Comparison of ENCODE assay signal across 18 cellular contexts in the genomic region with DNA sequence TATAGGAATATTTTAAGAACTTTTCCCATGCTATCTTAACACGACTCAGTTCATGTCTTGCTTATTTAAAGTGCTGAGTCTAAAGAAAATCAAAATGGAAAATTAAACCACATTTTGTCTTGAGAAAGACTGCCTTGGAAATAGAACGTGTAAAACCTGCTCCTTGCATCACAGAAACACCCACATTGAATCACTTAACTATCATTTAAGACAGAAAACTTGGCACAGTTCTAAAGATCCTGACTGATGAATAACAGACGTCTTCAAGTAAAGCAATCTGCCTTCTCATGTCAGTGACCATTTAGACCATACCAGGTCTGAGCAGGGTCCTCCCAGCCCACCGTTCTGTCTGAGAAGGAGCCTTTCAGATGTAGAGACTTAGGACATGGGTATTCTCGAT. TPM values are rescaled to one million over a fixed set of nuclear protein-coding genes. Genes with fewer than 3 reads are reported as not detected.
DNase-seq lines count a peak whose midpoint lies in the region; ATAC-seq, FAIRE-seq and TF ChIP-seq lines count a peak whose summit lies in the region.
"Had no signal": no experiment of that assay in that cellular context is flagged by ENCODE, and none has a peak within 500 bp of the region (broad histone marks: within the 10 kb centered on the region; RNA-seq: fewer than 3 reads in every experiment).

No MANE protein-coding gene starts in this region.

- WGBS in HepG2 (ENCODE audit: low lambda C conversion rate), result 95% methylated on average over 5 of the region's 5 CpGs
- WGBS in right lobe of liver (ENCODE audit: insufficient coverage, low coverage, low lambda C conversion rate, missing lambda C conversion rate), result 69% methylated on average over 5 of the region's 5 CpGs

- dilution Hi-C loops in keratinocyte (cut with MboI; ENCODE audit: extremely low pct_ligation_motif_present, low sequenced_read_pairs), result no loop called here

- DNase-seq in HepG2 (ENCODE audit: low spot score), result no peak
- no peak for DNase-seq in right lobe of liver
- no peak for DNase-seq in chondrocyte (ENCODE audit: low spot score)
- no peak for DNase-seq in keratinocyte (ENCODE audit: low read depth, low spot score)
- DNase-seq in stimulated activated naive CD8-positive, alpha-beta T cell treated with anti-CD3 and anti-CD28 coated beads, Interleukin-15, amount 100 ng/mL, for 72 hours, result no peak
- no peak for DNase-seq in GM13977 (ENCODE audit: low spot score)
- DNase-seq in CD14-positive monocyte (ENCODE audit: low spot score), result no peak
- DNase-seq in epidermal melanocyte (ENCODE audit: insufficient read length, low spot score), result no peak
- DNase-seq: DMS53; kidney; naive thymus-derived CD4-positive, alpha-beta T cell; T-helper 17 cell had no signal

- TF ChIP-seq RAD21 in HepG2 (CRISPR knock-in tag; IDR thresholded peaks at IDR 0.05), result no peak

- no TSS peak for BruUV-seq in HepG2 (replicated peaks; lab: Mats Ljungman, UMichigan)

- POLR2A ChIA-PET in HepG2 (lab: Yijun Ruan, JAX), result no interaction called here

- intact Hi-C loops in HepG2 (cut with micrococcal nuclease; ENCODE audit: unreplicated experiment) (no loop called here), right lobe of liver (cut with DNase I) (no loop called here), CD14-positive monocyte (cut with micrococcal nuclease) (loop anchor here (10.0 kb wide), 3 partner anchors 85 to 435 kb away; no protein-coding TSS in a partner anchor)

- H3K9ac ChIP-seq in HepG2 (ENCODE audit: insufficient read depth, low read depth, low read length), result no peak overlapping the region
- H3K9ac ChIP-seq in keratinocyte (ENCODE audit: control insufficient read depth, extremely low read depth, insufficient read depth, low read length), result peak overlapping the region; percentile 62

- no peak for TF ChIP-seq CTCF in HepG2 (CRISPR knock-in tag; IDR thresholded peaks at IDR 0.05)
- TF ChIP-seq CTCF in right lobe of liver (IDR thresholded peaks at IDR 0.05), result no peak
- TF ChIP-seq CTCF in chondrocyte (IDR thresholded peaks at IDR 0.05), result no peak
- no peak for TF ChIP-seq CTCF in keratinocyte (optimal IDR thresholded peaks at IDR 0.05 in 1 of 3, IDR thresholded peaks at IDR 0.05 in 1 of 3, conservative IDR thresholded peaks at IDR 0.05 in 1 of 3; ENCODE audit: extremely low read depth in 1 of 3, insufficient read depth in 2 of 3, low read length in 3 of 3)
- no peak for TF ChIP-seq CTCF in GM13977 (IDR thresholded peaks at IDR 0.05; ENCODE audit: extremely low read depth, insufficient read depth, missing control alignments)
- no peak for TF ChIP-seq CTCF in CD14-positive monocyte (IDR thresholded peaks at IDR 0.05)

- H3K4me1 ChIP-seq in HepG2 (ENCODE audit: insufficient read depth, low read length) (peaks cover 10% of the 10 kb centered on the region), right lobe of liver (peaks cover 0 to 2% (median 0%) of the 10 kb centered on the region in 4 donors), keratinocyte (ENCODE audit: control insufficient read depth, extremely low read depth, insufficient read depth, low read length) (peaks cover 55% of the 10 kb centered on the region)

- H3K4me3 Mint-ChIP-seq in chondrocyte (ENCODE audit: unreplicated experiment), result no peak overlapping the region
- H3K4me3 Mint-ChIP-seq in stimulated activated naive CD8-positive, alpha-beta T cell treated with anti-CD3 and anti-CD28 coated beads, Interleukin-15, amount 100 ng/mL, for 72 hours, result no peak overlapping the region
- no peak overlapping the region for H3K4me3 Mint-ChIP-seq in CD14-positive monocyte
- H3K4me3 Mint-ChIP-seq: activated T-helper 17 cell treated with anti-CD3 and anti-CD28 coated beads, Interleukin-2, amount 50 U/mL, for 72 hours; naive thymus-derived CD4-positive, alpha-beta T cell; T-helper 17 cell had no signal

- H3K27ac ChIP-seq in HepG2 (ENCODE audit: extremely low read length, insufficient read depth, low read length) (no peak overlapping the region), right lobe of liver (no peak overlapping the region), keratinocyte (ENCODE audit: control insufficient read depth, insufficient read depth, low read length) (peak overlapping the region; percentile 90)
- H3K27ac ChIP-seq: cardiac muscle cell, HL-60, thoracic aorta had no signal

- H3K79me2 ChIP-seq in HepG2 (ENCODE audit: insufficient read depth, low read length) (peaks cover 60% of the 10 kb centered on the region), keratinocyte (ENCODE audit: control insufficient read depth, insufficient read depth, low read length) (peaks cover 99% of the 10 kb centered on the region)

- H3K27me3 ChIP-seq in HepG2 (ENCODE audit: control insufficient read depth in 1 of 2, insufficient read depth in 2 of 2, low read length in 2 of 2), result no peaks in the 10 kb centered on the region
- no peaks in the 10 kb centered on the region for H3K27me3 ChIP-seq in right lobe of liver
- H3K27me3 ChIP-seq in keratinocyte (ENCODE audit: control insufficient read depth, extremely low read depth, insufficient read depth, low read length), result no peaks in the 10 kb centered on the region
- H3K27me3 ChIP-seq: cardiac muscle cell had no signal

- CTCF ChIA-PET in HepG2 (lab: Yijun Ruan, JAX; ENCODE audit: low intra/inter-chr PET ratio, low total read pairs), result no interaction called here

- H3K9me3 ChIP-seq in HepG2 (ENCODE audit: low read length), result no peaks in the 10 kb centered on the region
- H3K9me3 ChIP-seq in right lobe of liver, result no peaks in the 10 kb centered on the region
- H3K9me3 ChIP-seq in keratinocyte (ENCODE audit: control insufficient read depth, low read depth, low read length), result no peaks in the 10 kb centered on the region
- H3K9me3 ChIP-seq: thoracic aorta had no signal

- no peak for ATAC-seq in HepG2
- no peak for ATAC-seq in right lobe of liver
- ATAC-seq in stimulated activated naive CD8-positive, alpha-beta T cell treated with anti-CD3 and anti-CD28 coated beads, Interleukin-15, amount 100 ng/mL, for 72 hours, result no peak
- ATAC-seq: activated T-helper 17 cell treated with anti-CD3 and anti-CD28 coated beads, Interleukin-2, amount 50 U/mL, for 72 hours; naive thymus-derived CD4-positive, alpha-beta T cell; T-helper 17 cell had no signal

- H3K9me1 ChIP-seq in keratinocyte (ENCODE audit: control insufficient read depth, extremely low read depth, insufficient read depth, low read length), result no peaks in the 10 kb centered on the region

- H3K4me1 Mint-ChIP-seq in chondrocyte (ENCODE audit: low read depth) (peaks cover 42% of the 10 kb centered on the region), CD14-positive monocyte (no peaks in the 10 kb centered on the region)
- no peaks in the 10 kb centered on the region for H3K4me1 Mint-ChIP-seq in stimulated activated naive CD8-positive, alpha-beta T cell treated with anti-CD3 and anti-CD28 coated beads, Interleukin-15, amount 100 ng/mL, for 72 hours
- H3K4me1 Mint-ChIP-seq: activated T-helper 17 cell treated with anti-CD3 and anti-CD28 coated beads, Interleukin-2, amount 50 U/mL, for 72 hours; T-helper 17 cell had no signal

- H3K27ac Mint-ChIP-seq in chondrocyte (ENCODE audit: unreplicated experiment) (peak overlapping the region; percentile 28), CD14-positive monocyte (no peak overlapping the region)
- H3K27ac Mint-ChIP-seq in stimulated activated naive CD8-positive, alpha-beta T cell treated with anti-CD3 and anti-CD28 coated beads, Interleukin-15, amount 100 ng/mL, for 72 hours, result no peak overlapping the region
- H3K27ac Mint-ChIP-seq: activated T-helper 17 cell treated with anti-CD3 and anti-CD28 coated beads, Interleukin-2, amount 50 U/mL, for 72 hours; naive thymus-derived CD4-positive, alpha-beta T cell; T-helper 17 cell had no signal

- H3K36me3 Mint-ChIP-seq in chondrocyte (ENCODE audit: low read depth) (peaks cover 12% of the 10 kb centered on the region), CD14-positive monocyte (no peaks in the 10 kb centered on the region)

- H3K4me3 ChIP-seq in HepG2 (replicated peaks in 1 of 3; ENCODE audit: insufficient read depth in 1 of 3, low read depth in 2 of 3, low read length in 3 of 3) (no peak overlapping the region), right lobe of liver (no peak overlapping the region), keratinocyte (ENCODE audit: control insufficient read depth in 2 of 3, extremely low read depth in 1 of 3, insufficient read depth in 2 of 3, low read depth in 1 of 3, low read length in 3 of 3) (peak overlapping the region in 2 of 3 experiments; percentile 40 to 47)
- H3K4me3 ChIP-seq: cardiac muscle cell, thoracic aorta had no signal

- no peak for TF ChIP-seq EP300 in HepG2 (IDR thresholded peaks at IDR 0.05; ENCODE audit: low read depth in 2 of 2, low read length in 2 of 2)
- no peak for TF ChIP-seq EP300 in HepG2 (CRISPR knock-in tag; IDR thresholded peaks at IDR 0.05; ENCODE audit: borderline replicate concordance)

- H3K4me2 ChIP-seq in HepG2 (ENCODE audit: low read depth, low read length) (no peak overlapping the region), keratinocyte (ENCODE audit: control insufficient read depth, extremely low read depth, insufficient read depth, low read depth, low read length) (peak overlapping the region; percentile 83)

- H3K36me3 ChIP-seq in HepG2 (replicated peaks in 1 of 2; ENCODE audit: control insufficient read depth in 1 of 2, insufficient read depth in 2 of 2, low read length in 2 of 2) (peaks cover 12 to 16% of the 10 kb centered on the region in 2 experiments), right lobe of liver (peaks cover 0 to 5% (median 0%) of the 10 kb centered on the region in 4 donors), keratinocyte (ENCODE audit: control insufficient read depth in 2 of 2, extremely low read depth in 1 of 2, insufficient read depth in 2 of 2, low read length in 2 of 2) (peaks cover 9 to 26% of the 10 kb centered on the region in 2 experiments)

- TF ChIP-seq POLR2A in HepG2 (IDR thresholded peaks at IDR 0.05; ENCODE audit: insufficient read depth in 1 of 2, low read depth in 2 of 2, low read length in 2 of 2) (no peak), right lobe of liver (IDR thresholded peaks at IDR 0.05) (no peak)

- peaks cover 2% of the 10 kb centered on the region for H3K9me3 Mint-ChIP-seq in chondrocyte (ENCODE audit: low read depth)
- peaks cover 0 to 8% of the 10 kb centered on the region in 2 donors for H3K9me3 Mint-ChIP-seq in stimulated activated naive CD8-positive, alpha-beta T cell treated with anti-CD3 and anti-CD28 coated beads, Interleukin-15, amount 100 ng/mL, for 72 hours
- H3K9me3 Mint-ChIP-seq in CD14-positive monocyte, result peaks cover 0 to 9% (median 5%) of the 10 kb centered on the region in 7 donors
- H3K9me3 Mint-ChIP-seq: activated T-helper 17 cell treated with anti-CD3 and anti-CD28 coated beads, Interleukin-2, amount 50 U/mL, for 72 hours had no signal

- H4K20me1 ChIP-seq in HepG2 (ENCODE audit: insufficient read depth, low read length) (peaks cover 9% of the 10 kb centered on the region; the same call in 1 of the 2 replicates), keratinocyte (ENCODE audit: control insufficient read depth, extremely low read depth, insufficient read depth, low read length) (peaks cover 5% of the 10 kb centered on the region)

- in situ Hi-C loops in HepG2 (cut with HindIII; ENCODE audit: extremely low pct_ligation_motif_present, low pct_unique_long_range_greater_than_20kb) (loop anchor here (10.0 kb wide), 1 partner anchor 395 kb away; no protein-coding TSS in a partner anchor), GM13977 (cut with MboI; ENCODE audit: low pct_unique_long_range_greater_than_20kb, low sequenced_read_pairs, unreplicated experiment) (no loop called here)

- H2AFZ ChIP-seq in HepG2 (ENCODE audit: low read length) (no peak overlapping the region), keratinocyte (ENCODE audit: control insufficient read depth, low read length) (no peak overlapping the region)

- no peaks in the 10 kb centered on the region for H3K27me3 Mint-ChIP-seq in chondrocyte (ENCODE audit: low read depth)
- H3K27me3 Mint-ChIP-seq in stimulated activated naive CD8-positive, alpha-beta T cell treated with anti-CD3 and anti-CD28 coated beads, Interleukin-15, amount 100 ng/mL, for 72 hours, result peaks cover 40% of the 10 kb centered on the region
- peaks cover 16 to 37% (median 19%) of the 10 kb centered on the region in 3 donors for H3K27me3 Mint-ChIP-seq in CD14-positive monocyte (ENCODE audit: low read depth in 3 of 3)
- H3K27me3 Mint-ChIP-seq: activated T-helper 17 cell treated with anti-CD3 and anti-CD28 coated beads, Interleukin-2, amount 50 U/mL, for 72 hours; T-helper 17 cell had no signal

- no peak for FAIRE-seq in HepG2 (lab: Jason Lieb, UNC)
- FAIRE-seq in keratinocyte (lab: Jason Lieb, UNC), result peak; percentile 91
- FAIRE-seq: frontal cortex, GM19239, kidney had no signal

RNA-seq across cellular contexts. Expression of gene PERP, which starts 7.4 kb away (rescaled TPM):
- 16.6 and 26.0 TPM in 2 replicates for total RNA-seq in HepG2 (2016; rRNA removed; fragmentation: Illumina TruSeq; extraction: Trizol)
- total RNA-seq in HepG2 (2016; cell fraction: cytosol; rRNA removed; fragmentation: Illumina TruSeq; extraction: Trizol; ENCODE audit: low read depth), result 6.4 and 7.0 TPM in 2 replicates
- 16.2 and 26.8 TPM in 2 replicates for total RNA-seq in HepG2 (2016; cell fraction: insoluble cytoplasmic fraction; rRNA removed; fragmentation: Illumina TruSeq; extraction: Trizol)
- total RNA-seq in HepG2 (2016; cell fraction: membrane; rRNA removed; fragmentation: Illumina TruSeq; extraction: Trizol), result 17.6 and 19.2 TPM in 2 replicates
- total RNA-seq in HepG2 (2016; cell fraction: nucleus; rRNA removed; fragmentation: Illumina TruSeq; extraction: Trizol), result 22.4 and 25.2 TPM in 2 replicates
- 53.0 and 53.9 TPM in 2 replicates for polyA plus RNA-seq in HepG2 (2011; rRNA removed)
- 39.8 and 47.5 TPM in 2 replicates for polyA plus RNA-seq in HepG2 (2011; cell fraction: cytosol; rRNA removed)
- polyA plus RNA-seq in HepG2 (2011; cell fraction: nucleus; rRNA removed), result 11.4 and 15.5 TPM in 2 replicates
- 80.7 and 95.5 TPM in 2 replicates for polyA plus RNA-seq in HepG2 (2012)
- 9.1 and 9.7 TPM in 2 replicates for polyA plus RNA-seq in HepG2 (2016; cell fraction: cytosol; fragmentation: Illumina TruSeq; extraction: Trizol; ENCODE audit: low read depth)
- 21.6 and 23.8 TPM in 2 replicates for polyA plus RNA-seq in HepG2 (2016; cell fraction: insoluble cytoplasmic fraction; fragmentation: Illumina TruSeq; extraction: Trizol; ENCODE audit: low read depth)
- 18.6 and 19.9 TPM in 2 replicates for polyA plus RNA-seq in HepG2 (2016; cell fraction: membrane; fragmentation: Illumina TruSeq; extraction: Trizol; ENCODE audit: low read depth)
- 41.5 and 46.0 TPM in 2 replicates for polyA plus RNA-seq in HepG2 (2016; cell fraction: nucleus; fragmentation: Illumina TruSeq; extraction: Trizol; ENCODE audit: insufficient read depth, low read depth)
- 58.8 and 113 TPM in 2 replicates for polyA minus RNA-seq in HepG2 (2011; rRNA and poly(A)+ RNA removed; ENCODE audit: low replicate concordance)
- 32.1 and 38.6 TPM in 2 replicates for polyA minus RNA-seq in HepG2 (2011; cell fraction: cytosol; rRNA and poly(A)+ RNA removed)
- 9.5 and 12.4 TPM in 2 replicates for polyA minus RNA-seq in HepG2 (2011; cell fraction: nucleus; rRNA and poly(A)+ RNA removed)
- 10 to 100 TPM; 27.9 to 61.6 (median 45.7) TPM for total RNA-seq in right lobe of liver
- total RNA-seq in chondrocyte, result 22.5 to 53.6 TPM (median 52.1 TPM) in 3 replicates
- polyA plus RNA-seq in keratinocyte, result 279 to 543 TPM (median 525 TPM) in 3 replicates
- 758 TPM for polyA plus RNA-seq in keratinocyte (2011; ENCODE audit: low read depth)
- polyA plus RNA-seq in keratinocyte (2011; cell fraction: cytosol; rRNA removed), result 314 and 475 TPM in 2 replicates
- polyA plus RNA-seq in keratinocyte (2011; cell fraction: nucleus; rRNA removed), result 637 and 791 TPM in 2 replicates
- polyA plus RNA-seq in keratinocyte (2012; ENCODE audit: low replicate concordance), result 460 and 1,316 TPM in 2 replicates
- 284 to 461 TPM (median 304 TPM) in 3 replicates for polyA minus RNA-seq in keratinocyte
- 500 TPM for polyA minus RNA-seq in keratinocyte (2011; cell fraction: cytosol; rRNA and poly(A)+ RNA removed)
- 327 and 470 TPM in 2 replicates for polyA minus RNA-seq in keratinocyte (2011; cell fraction: nucleus; rRNA and poly(A)+ RNA removed)
- polyA plus RNA-seq in CD14-positive monocyte, result not detected

Comparison
In these comparisons a context has a peak if more than half of its experiments do, and no peak if none do; other contexts are left out.
1. H3K4me3 ChIP-seq: peak in keratinocyte (2 of 3); none in HepG2 (0 of 3) and right lobe of liver (0 of 3).
2. intact Hi-C loops: an anchor here in CD14-positive monocyte (10.0 kb wide); none called in HepG2 and right lobe of liver.